In genomic region chr15:89760303-89761008, GRCh38 we compare ENCODE assay signal across 8 cellular contexts. TPM values are rescaled to one million over a fixed set of nuclear protein-coding genes. Genes with fewer than 3 reads are reported as not detected.
A peak's percentile ranks its signal among the peaks of the same experiment; 100 is the strongest.
DNase-seq lines count a peak whose midpoint lies in the region; ATAC-seq and TF ChIP-seq lines count a peak whose summit lies in the region.

No MANE protein-coding gene starts in this region.

- H3K27ac Mint-ChIP-seq in dendritic cell treated with granulocyte-macrophage colony-stimulating factor and Interleukin-4, amounts not matched to agents 40 ng/mL and 50 ng/mL, for 4 days: peak overlapping the region; percentile 87

- DNase-seq in DMS53 treated with DMSO at 0.1 percent for 48 hours (lab: John Stamatoyannopoulos, UW; ENCODE audit: unreplicated experiment) (peak; percentile 2), H4 (ENCODE audit: low spot score) (peak; percentile 60), NCI-H226 (peak; percentile 55), lower lobe of right lung (peak; percentile 88)
- DNase-seq in activated CD4-positive, alpha-beta T cell treated with anti-CD3 and anti-CD28 coated beads for 48 hours: peak; percentile 83
- peak; percentile 39 for DNase-seq in stimulated activated CD8-positive, alpha-beta memory T cell treated with anti-CD3 and anti-CD28 coated beads, Interleukin-12 subunit alpha, Interleukin-12 subunit beta, amount 100 ng/mL, for 1 hour (ENCODE audit: low read depth)

- H3K4me1 ChIP-seq in lower lobe of right lung: peaks cover 6% of the 10 kb centered on the region

- peak overlapping the region; percentile 48 for H3K4me3 Mint-ChIP-seq in dendritic cell treated with granulocyte-macrophage colony-stimulating factor and Interleukin-4, amounts not matched to agents 40 ng/mL and 50 ng/mL, for 4 days

- peak; percentile 91 to 95 for ATAC-seq in lower lobe of right lung
- ATAC-seq in HG02973 (IDR thresholded peaks at IDR 0.05; ENCODE audit: unreplicated experiment): no peak

- H3K27me3 Mint-ChIP-seq in dendritic cell treated with granulocyte-macrophage colony-stimulating factor and Interleukin-4, amounts not matched to agents 40 ng/mL and 50 ng/mL, for 4 days: peaks cover 8% of the 10 kb centered on the region

- intact Hi-C loops in dendritic cell treated with granulocyte-macrophage colony-stimulating factor and Interleukin-4, amounts not matched to agents 40 ng/mL and 50 ng/mL, for 4 days (cut with micrococcal nuclease): loop anchor here (1.0 kb wide), 2 partner anchors 115 to 128 kb away; no protein-coding TSS in a partner anchor
- intact Hi-C loops in lower lobe of right lung (cut with DNase I): no loop called here

- H3K36me3 Mint-ChIP-seq in dendritic cell treated with granulocyte-macrophage colony-stimulating factor and Interleukin-4, amounts not matched to agents 40 ng/mL and 50 ng/mL, for 4 days (ENCODE audit: low read depth): no peaks in the 10 kb centered on the region

- H3K4me3 ChIP-seq in lower lobe of right lung: no peak overlapping the region

- H3K27me3 ChIP-seq in lower lobe of right lung (ENCODE audit: low read depth): no peaks in the 10 kb centered on the region

- peaks cover 31% of the 10 kb centered on the region for H3K4me1 Mint-ChIP-seq in dendritic cell treated with granulocyte-macrophage colony-stimulating factor and Interleukin-4, amounts not matched to agents 40 ng/mL and 50 ng/mL, for 4 days (ENCODE audit: low read depth)

- H3K27ac ChIP-seq in lower lobe of right lung: peak overlapping the region; percentile 41

- TF ChIP-seq CTCF in lower lobe of right lung (IDR thresholded peaks at IDR 0.05): peak; percentile 98

- H3K36me3 ChIP-seq in lower lobe of right lung: no peaks in the 10 kb centered on the region

- H3K9me3 ChIP-seq in lower lobe of right lung: no peaks in the 10 kb centered on the region

- H3K9me3 Mint-ChIP-seq in dendritic cell treated with granulocyte-macrophage colony-stimulating factor and Interleukin-4, amounts not matched to agents 40 ng/mL and 50 ng/mL, for 4 days: no peaks in the 10 kb centered on the region

RNA-seq across cellular contexts. Expression of gene MESP1, which starts 9.4 kb away (rescaled TPM):
- 0.47 TPM in 1 of 2 replicates, not detected in the other for total RNA-seq in H4 (2014; rRNA removed; shearing (Covaris generic))
- total RNA-seq in lower lobe of right lung: 0.53 TPM

RNA-seq across cellular contexts. Expression of gene MESP2, which starts 15.7 kb away (rescaled TPM):
- not detected in 2 replicates for total RNA-seq in H4 (2014; rRNA removed; shearing (Covaris generic))
- total RNA-seq in lower lobe of right lung: not detected

RNA-seq across cellular contexts. Expression of gene ANPEP, which starts 54.2 kb away (rescaled TPM):
- 3.5 and 4.7 TPM in 2 replicates for total RNA-seq in H4 (2014; rRNA removed; shearing (Covaris generic))
- 104 TPM for total RNA-seq in lower lobe of right lung

Comparison
In these comparisons a context has a peak if more than half of its experiments do, and no peak if none do; other contexts are left out.
1. DNase-seq: peak in every context shown above with its lines; median percentile 88 in lower lobe of right lung; 83 in activated CD4-positive, alpha-beta T cell treated with anti-CD3 and anti-CD28 coated beads for 48 hours; 60 in H4; 55 in NCI-H226; 39 in stimulated activated CD8-positive, alpha-beta memory T cell treated with anti-CD3 and anti-CD28 coated beads, Interleukin-12 subunit alpha, Interleukin-12 subunit beta, amount 100 ng/mL, for 1 hour; 2 in DMS53 treated with DMSO at 0.1 percent for 48 hours.
2. RNA of gene ANPEP, which starts 54.2 kb away (total RNA-seq): 104 TPM in lower lobe of right lung (single experiment); 3.5 to 4.7 TPM in H4; every median in the first group is over 10 times any median in the second.